Comparison of ENCODE assay signal across 16 cellular contexts in genomic region chr5:142568271-142568995, GRCh38.
A peak's percentile ranks its signal among the peaks of the same experiment; 100 is the strongest.
DNase-seq lines count a peak whose midpoint lies in the region; ATAC-seq and TF ChIP-seq lines count a peak whose summit lies in the region.
"Had no signal": no experiment of that assay in that cellular context is flagged by ENCODE, and none has a peak within 500 bp of the region (broad histone marks: within the 10 kb centered on the region; RNA-seq: fewer than 3 reads in every experiment).

No MANE protein-coding gene starts in this region.

- no peak overlapping the region for H3K27ac Mint-ChIP-seq in osteocyte (ENCODE audit: unreplicated experiment)
- H3K27ac Mint-ChIP-seq: activated B cell treated with CpG ODN at 0.5 μM for 24 hours had no signal

- whole genome bisulfite sequencing in heart right ventricle, 2 donors: 45 to 48% methylated on average over 10 of the region's 10 CpGs

- H3K36me3 Mint-ChIP-seq in osteocyte (ENCODE audit: unreplicated experiment): no peaks in the 10 kb centered on the region

- intact Hi-C loops in heart right ventricle (cut with DNase I): no loop called here

- H3K4me3 ChIP-seq in brain microvascular endothelial cell (ENCODE audit: low read depth, low read length) (no peak overlapping the region), heart right ventricle (no peak overlapping the region), osteoblast (ENCODE audit: insufficient read depth, low read length) (no peak overlapping the region)
- H3K4me3 ChIP-seq: A549 had no signal

- in situ Hi-C loops in brain microvascular endothelial cell (cut with HindIII; ENCODE audit: low pct_ligation_motif_present, low sequenced_read_pairs): no loop called here

- H3K4me1 ChIP-seq in heart right ventricle: peaks cover 0 to 18% (median 12%) of the 10 kb centered on the region in 9 donors
- peaks cover 17% of the 10 kb centered on the region for H3K4me1 ChIP-seq in osteoblast (ENCODE audit: insufficient read depth, low read length)
- H3K4me1 ChIP-seq: A549 had no signal

- no peaks in the 10 kb centered on the region for H4K20me1 ChIP-seq in osteoblast (ENCODE audit: insufficient read depth, low read length)

- H3K4me3 Mint-ChIP-seq in osteocyte (ENCODE audit: unreplicated experiment): no peak overlapping the region
- H3K4me3 Mint-ChIP-seq: activated B cell treated with CpG ODN at 0.5 μM for 24 hours; activated T-cell treated with anti-CD3 and anti-CD28 coated beads, Interleukin-2, amount 50 U/mL, for 4 hours had no signal

- H3K4me2 ChIP-seq in osteoblast (ENCODE audit: insufficient read depth, low read length): peak overlapping the region; percentile 42
- H3K4me2 ChIP-seq: A549 had no signal

- H3K4me1 Mint-ChIP-seq in osteocyte (ENCODE audit: unreplicated experiment): peaks cover 14% of the 10 kb centered on the region
- H3K4me1 Mint-ChIP-seq: activated B cell treated with CpG ODN at 0.5 μM for 24 hours had no signal

- no peaks in the 10 kb centered on the region for H3K27me3 ChIP-seq in brain microvascular endothelial cell (replicated peaks)
- H3K27me3 ChIP-seq in heart right ventricle: no peaks in the 10 kb centered on the region
- H3K27me3 ChIP-seq in osteoblast (ENCODE audit: insufficient read depth, low read length): no peaks in the 10 kb centered on the region

- no peaks in the 10 kb centered on the region for H3K27me3 Mint-ChIP-seq in osteocyte (ENCODE audit: unreplicated experiment)

- H3K79me2 ChIP-seq in osteoblast (ENCODE audit: insufficient read depth, low read length): no peaks in the 10 kb centered on the region

- ATAC-seq in heart right ventricle (peak; percentile 51 to 87 (median 66)), GM21528 (IDR thresholded peaks at IDR 0.05; ENCODE audit: low FRiP score, unreplicated experiment) (no peak), HG02840 (IDR thresholded peaks at IDR 0.05; ENCODE audit: low FRiP score, unreplicated experiment) (no peak)
- ATAC-seq: A549; activated T-cell treated with anti-CD3 and anti-CD28 coated beads, Interleukin-2, amount 50 U/mL, for 4 hours had no signal

- H3K9me3 ChIP-seq in heart right ventricle (no peaks in the 10 kb centered on the region), osteoblast (ENCODE audit: low read depth, low read length) (no peaks in the 10 kb centered on the region)
- H3K9me3 ChIP-seq: A549 had no signal

- peak overlapping the region; percentile 90 for H3K27ac ChIP-seq in brain microvascular endothelial cell
- peak overlapping the region in 9 of 10 donors; percentile 42 to 79 (median 62) for H3K27ac ChIP-seq in heart right ventricle
- peak overlapping the region; percentile 96 for H3K27ac ChIP-seq in osteoblast (ENCODE audit: low read depth, low read length)
- H3K27ac ChIP-seq: A549 had no signal

- H2AFZ ChIP-seq in osteoblast (ENCODE audit: low read length): peak overlapping the region; percentile 63

- DNase-seq in AG08395 (ENCODE audit: low spot score) (peak; percentile 17), brain microvascular endothelial cell (peak; percentile 83), heart right ventricle (peak in 1 of 2 donors; percentile 43), osteoblast (ENCODE audit: insufficient read length, low spot score, missing footprints) (peak; percentile 87), osteocyte (ENCODE audit: extremely low spot score, unreplicated experiment) (no peak), ecto neural progenitor cell (ENCODE audit: low spot score) (no peak)
- DNase-seq: activated B cell treated with CpG ODN at 0.5 μM for 24 hours; activated T-cell treated with anti-CD3 and anti-CD28 coated beads, Interleukin-2, amount 50 U/mL, for 4 hours; caudate nucleus; DMS 273 treated with DMSO at 0.1 percent for 48 hours; NCI-H1930; SHP77 treated with DMSO at 0.1 percent for 48 hours; trophoblast cell had no signal

- TF ChIP-seq CTCF in brain microvascular endothelial cell (IDR thresholded peaks at IDR 0.05; ENCODE audit: low read depth, low read length, missing control alignments) (no peak), heart right ventricle (IDR thresholded peaks at IDR 0.05) (no peak), osteoblast (IDR thresholded peaks at IDR 0.05; ENCODE audit: extremely low read depth, low read depth, low read length) (no peak), osteocyte (IDR thresholded peaks at IDR 0.05) (no peak)

- no peaks in the 10 kb centered on the region for H3K9me3 Mint-ChIP-seq in osteocyte (ENCODE audit: unreplicated experiment)
- H3K9me3 Mint-ChIP-seq: activated B cell treated with CpG ODN at 0.5 μM for 24 hours; activated T-cell treated with anti-CD3 and anti-CD28 coated beads, Interleukin-2, amount 50 U/mL, for 4 hours had no signal

- H3K36me3 ChIP-seq in brain microvascular endothelial cell (replicated peaks) (no peaks in the 10 kb centered on the region), heart right ventricle (no peaks in the 10 kb centered on the region), osteoblast (ENCODE audit: insufficient read depth, low read length) (no peaks in the 10 kb centered on the region)

Comparison
In these comparisons a context has a peak if more than half of its experiments do, and no peak if none do; other contexts are left out.
1. DNase-seq: peak in AG08395 (single experiment), brain microvascular endothelial cell (single experiment) and osteoblast (single experiment); none in osteocyte (single experiment) and ecto neural progenitor cell (single experiment).
2. ATAC-seq: peak in heart right ventricle (8 of 8); none in GM21528 (single experiment) and HG02840 (single experiment).
3. Peak in every context shown above with its lines, with median percentiles within 50 percentile points of each other: H3K27ac ChIP-seq.